8 cellular contexts compared by ENCODE assay signal in the genomic region with DNA sequence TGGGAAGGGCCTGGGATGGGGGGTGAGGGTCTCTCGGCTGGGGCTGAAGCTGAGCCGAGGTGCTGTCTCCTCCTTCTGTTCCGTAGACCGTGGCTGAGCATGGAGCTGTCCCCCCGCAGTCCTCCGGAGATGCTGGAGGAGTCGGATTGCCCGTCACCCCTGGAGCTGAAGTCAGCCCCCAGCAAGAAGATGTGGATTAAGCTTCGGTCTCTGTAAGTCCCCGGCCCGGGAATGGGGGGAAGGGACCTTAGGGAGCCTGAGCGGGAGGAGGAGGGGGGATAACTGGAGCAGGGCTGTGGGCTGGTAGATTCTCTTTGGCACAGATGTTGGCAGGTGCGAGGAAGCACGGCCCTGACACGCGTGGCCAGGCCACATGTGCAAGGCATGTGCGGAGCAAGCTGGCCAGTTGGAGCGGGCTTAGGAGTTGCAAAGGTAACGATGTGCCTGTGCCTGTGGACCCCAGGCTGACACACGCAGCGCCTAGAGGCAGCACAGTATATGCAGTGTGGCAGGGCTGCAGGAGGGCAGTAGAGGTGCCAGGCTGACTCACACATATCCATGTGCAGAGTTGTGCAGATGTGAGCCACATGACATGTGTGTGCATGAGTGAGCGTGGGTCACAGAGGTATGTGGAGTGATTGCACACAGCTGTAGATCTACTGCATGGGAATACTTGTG. TPM values are rescaled to one million over a fixed set of nuclear protein-coding genes. Genes with fewer than 3 reads are reported as not detected.
DNase-seq lines count a peak whose midpoint lies in the region; ATAC-seq and TF ChIP-seq lines count a peak whose summit lies in the region.

No MANE protein-coding gene starts in this region.

- peak; percentile 64 for DNase-seq in activated effector memory CD4-positive, alpha-beta T cell treated with anti-CD3 and anti-CD28 coated beads, Interleukin-2, amount 50 U/mL, for 16 hours
- no peak for DNase-seq in activated effector memory CD4-positive, alpha-beta T cell treated with Interleukin-2 at 50 U/mL for 16 hours
- peak; percentile 19 to 25 for DNase-seq in activated CD4-positive, alpha-beta T cell treated with anti-CD3 and anti-CD28 coated beads, Interleukin-2, amount 50 U/mL, for 4 hours
- DNase-seq in ovary, result peak in 4 of 5 donors; percentile 14 to 48 (median 36)
- no peak for DNase-seq in NOMO-1 treated with dmso at 0.1 percent for 144 hours (lab: John Stamatoyannopoulos, UW; ENCODE audit: unreplicated experiment)
- no peak for DNase-seq in dermis blood vessel endothelial cell

- no peak for TF ChIP-seq POLR2A in ovary (IDR thresholded peaks at IDR 0.05)

- no peak for TF ChIP-seq EP300 in ovary (IDR thresholded peaks at IDR 0.05)

- H3K4me1 ChIP-seq in ovary (ENCODE audit: insufficient read depth), result peaks cover 8% of the 10 kb centered on the region

- H3K9me3 ChIP-seq in ovary, result no peaks in the 10 kb centered on the region

- 4 to 7% (median 5%) methylated on average over 19 to 22 of the region's 22 CpGs for WGBS in ovary, 3 donors

- H3K36me3 ChIP-seq in ovary, result no peaks in the 10 kb centered on the region

- H3K27ac ChIP-seq in ovary, result no peak overlapping the region

- ATAC-seq in esophagus mucosa (peak; percentile 92), HG02610 (IDR thresholded peaks at IDR 0.05; ENCODE audit: unreplicated experiment) (no peak)

- no peak for TF ChIP-seq CTCF in ovary (IDR thresholded peaks at IDR 0.05)

- intact Hi-C loops in ovary (cut with DNase I), result no loop called here

- peak overlapping the region; percentile 34 for H3K4me3 ChIP-seq in ovary

- H3K27me3 ChIP-seq in ovary, result no peaks in the 10 kb centered on the region

RNA-seq across cellular contexts. Expression of gene PDE1B, which starts 0.5 kb away (rescaled TPM):
- 0.80 TPM for total RNA-seq in esophagus mucosa
- total RNA-seq in ovary, result 10 to 100 TPM; 12.5 to 33.3 (median 22.7) TPM
- 10 to 100 TPM; 19.2 to 35.4 TPM for polyA plus RNA-seq in ovary
- total RNA-seq in dermis blood vessel endothelial cell, result not detected in 2 replicates

RNA-seq across cellular contexts. Expression of gene PPP1R1A, which starts 38.5 kb away (rescaled TPM):
- not detected for total RNA-seq in esophagus mucosa
- total RNA-seq in ovary, result 10 to 100 TPM in 2 of 7 donors, 1 to 10 TPM in 5; 2.0 to 25.2 (median 6.0) TPM
- 1 to 10 TPM; 6.2 to 6.6 TPM for polyA plus RNA-seq in ovary
- total RNA-seq in dermis blood vessel endothelial cell, result 0.17 TPM in 1 of 2 replicates, not detected in the other

RNA-seq across cellular contexts. Expression of gene NCKAP1L, which starts 52.4 kb away (rescaled TPM):
- total RNA-seq in esophagus mucosa (2.0 TPM), ovary (10 to 100 TPM in 2 of 7 donors, 1 to 10 TPM in 5; 3.7 to 16.4 (median 5.2) TPM), dermis blood vessel endothelial cell (under 0.01 TPM in 1 of 2 replicates, not detected in the other)
- 10 to 100 TPM in 1 of 2 donors, 1 to 10 TPM in 1; 1.8 to 24.5 TPM for polyA plus RNA-seq in ovary

Comparison
In these comparisons a context has a peak if more than half of its experiments do, and no peak if none do; other contexts are left out.
1. DNase-seq: peak in activated effector memory CD4-positive, alpha-beta T cell treated with anti-CD3 and anti-CD28 coated beads, Interleukin-2, amount 50 U/mL, for 16 hours (single experiment), activated CD4-positive, alpha-beta T cell treated with anti-CD3 and anti-CD28 coated beads, Interleukin-2, amount 50 U/mL, for 4 hours (2 of 2) and ovary (4 of 5); none in activated effector memory CD4-positive, alpha-beta T cell treated with Interleukin-2 at 50 U/mL for 16 hours (single experiment), NOMO-1 treated with dmso at 0.1 percent for 144 hours (single experiment) and dermis blood vessel endothelial cell (single experiment).